ENCODE assay signal across 9 cellular contexts in the genomic region with DNA sequence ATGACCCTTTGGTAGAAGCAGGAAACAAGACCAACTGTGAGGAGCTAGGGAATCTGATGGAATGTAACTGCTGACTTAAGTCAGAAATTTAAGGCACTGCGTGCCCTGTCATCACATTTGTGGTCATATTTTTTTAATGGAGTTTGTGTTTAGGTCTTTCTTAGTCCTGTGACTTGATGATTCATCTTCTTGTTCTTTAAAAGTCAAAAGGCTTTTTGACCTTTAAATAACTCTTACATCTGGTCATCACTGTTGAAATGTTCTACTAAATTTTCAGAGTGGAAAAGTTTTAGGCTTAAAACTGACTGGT. TPM values are rescaled to one million over a fixed set of nuclear protein-coding genes. Genes with fewer than 3 reads are reported as not detected.
DNase-seq lines count a peak whose midpoint lies in the region; ATAC-seq and TF ChIP-seq lines count a peak whose summit lies in the region.
"Had no signal": no experiment of that assay in that cellular context is flagged by ENCODE, and none has a peak within 500 bp of the region (broad histone marks: within the 10 kb centered on the region; RNA-seq: fewer than 3 reads in every experiment).

No MANE protein-coding gene starts in this region.

- peak in 1 of 4 donors; percentile 37 for TF ChIP-seq EP300 in sigmoid colon (IDR thresholded peaks at IDR 0.05)

- intact Hi-C loops in sigmoid colon (cut with DNase I): no loop called here
- intact Hi-C loops in CD14-positive monocyte (cut with micrococcal nuclease): no loop called here

- 61 to 81% methylated on average over 1 of the region's 1 CpG for WGBS in sigmoid colon, 2 donors

- DNase-seq in G401 (ENCODE audit: low spot score) (peak; percentile 52), fibroblast of pulmonary artery (ENCODE audit: low read depth) (peak; percentile 98), sigmoid colon (no peak), iPS-NIHi11 (ENCODE audit: low spot score) (no peak), DMS53 treated with DMSO at 0.1 percent for 48 hours (lab: John Stamatoyannopoulos, UW; ENCODE audit: unreplicated experiment) (no peak), NCI-H1048 (lab: John Stamatoyannopoulos, UW) (no peak), CD14-positive monocyte (ENCODE audit: low spot score) (no peak)

- H3K36me3 ChIP-seq in sigmoid colon: peaks cover 0 to 32% (median 4%) of the 10 kb centered on the region in 4 donors

- H3K27me3 Mint-ChIP-seq in CD14-positive monocyte (ENCODE audit: low read depth in 3 of 3): peaks cover 0 to 2% (median 0%) of the 10 kb centered on the region in 3 donors
- H3K27me3 Mint-ChIP-seq: IgD-negative memory B cell had no signal

- peaks cover 69 to 80% of the 10 kb centered on the region in 2 donors for H3K36me3 Mint-ChIP-seq in CD14-positive monocyte

- H3K9me3 ChIP-seq in sigmoid colon: no peaks in the 10 kb centered on the region

- H3K4me3 ChIP-seq in fibroblast of pulmonary artery (replicated peaks; ENCODE audit: low read depth, low read length) (no peak overlapping the region), sigmoid colon (no peak overlapping the region)

- in situ Hi-C loops in G401 (cut with HindIII; ENCODE audit: low sequenced_read_pairs): no loop called here

- peak; percentile 94 for ATAC-seq in SK-N-SH treated with all-trans-retinoic acid at 6 μM for 48 hours

- TF ChIP-seq CTCF in fibroblast of pulmonary artery (IDR thresholded peaks at IDR 0.05; ENCODE audit: low read length, missing control alignments): no peak
- TF ChIP-seq CTCF in sigmoid colon (IDR thresholded peaks at IDR 0.05): no peak
- no peak for TF ChIP-seq CTCF in CD14-positive monocyte (IDR thresholded peaks at IDR 0.05)

- no peak for TF ChIP-seq POLR2A in sigmoid colon (IDR thresholded peaks at IDR 0.05)

- H3K27ac ChIP-seq in sigmoid colon: peak overlapping the region; percentile 47 to 80 (median 66)

- no peaks in the 10 kb centered on the region for H3K9me3 Mint-ChIP-seq in CD14-positive monocyte
- H3K9me3 Mint-ChIP-seq: IgD-negative memory B cell had no signal

- peak overlapping the region in 1 of 7 donors; percentile 16 for H3K27ac Mint-ChIP-seq in CD14-positive monocyte
- H3K27ac Mint-ChIP-seq: IgD-negative memory B cell had no signal

- peaks cover 0 to 27% (median 18%) of the 10 kb centered on the region in 4 donors for H3K4me1 ChIP-seq in sigmoid colon

- no peak overlapping the region for H3K4me3 Mint-ChIP-seq in CD14-positive monocyte
- H3K4me3 Mint-ChIP-seq: IgD-negative memory B cell had no signal

- no peaks in the 10 kb centered on the region for H3K27me3 ChIP-seq in sigmoid colon

- no peaks in the 10 kb centered on the region for H3K4me1 Mint-ChIP-seq in CD14-positive monocyte

TF ChIP-seq in SK-N-SH treated with all-trans-retinoic acid at 6 μM for 48 hours, 23 proteins besides CTCF, POLR2A, EP300 and RAD21:
- TF ChIP-seq ISL1 (CRISPR knock-in tag; IDR thresholded peaks at IDR 0.05) (peak; percentile 88), SNAI2 (CRISPR knock-in tag; IDR thresholded peaks at IDR 0.05) (no peak)
- TF ChIP-seq, protein P1, sequence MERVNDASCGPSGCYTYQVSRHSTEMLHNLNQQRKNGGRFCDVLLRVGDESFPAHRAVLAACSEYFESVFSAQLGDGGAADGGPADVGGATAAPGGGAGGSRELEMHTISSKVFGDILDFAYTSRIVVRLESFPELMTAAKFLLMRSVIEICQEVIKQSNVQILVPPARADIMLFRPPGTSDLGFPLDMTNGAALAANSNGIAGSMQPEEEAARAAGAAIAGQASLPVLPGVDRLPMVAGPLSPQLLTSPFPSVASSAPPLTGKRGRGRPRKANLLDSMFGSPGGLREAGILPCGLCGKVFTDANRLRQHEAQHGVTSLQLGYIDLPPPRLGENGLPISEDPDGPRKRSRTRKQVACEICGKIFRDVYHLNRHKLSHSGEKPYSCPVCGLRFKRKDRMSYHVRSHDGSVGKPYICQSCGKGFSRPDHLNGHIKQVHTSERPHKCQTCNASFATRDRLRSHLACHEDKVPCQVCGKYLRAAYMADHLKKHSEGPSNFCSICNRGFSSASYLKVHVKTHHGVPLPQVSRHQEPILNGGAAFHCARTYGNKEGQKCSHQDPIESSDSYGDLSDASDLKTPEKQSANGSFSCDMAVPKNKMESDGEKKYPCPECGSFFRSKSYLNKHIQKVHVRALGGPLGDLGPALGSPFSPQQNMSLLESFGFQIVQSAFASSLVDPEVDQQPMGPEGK (CRISPR knock-in tag; IDR thresholded peaks at IDR 0.05; ENCODE audit: borderline replicate concordance): no peak
- TF ChIP-seq, protein P2, sequence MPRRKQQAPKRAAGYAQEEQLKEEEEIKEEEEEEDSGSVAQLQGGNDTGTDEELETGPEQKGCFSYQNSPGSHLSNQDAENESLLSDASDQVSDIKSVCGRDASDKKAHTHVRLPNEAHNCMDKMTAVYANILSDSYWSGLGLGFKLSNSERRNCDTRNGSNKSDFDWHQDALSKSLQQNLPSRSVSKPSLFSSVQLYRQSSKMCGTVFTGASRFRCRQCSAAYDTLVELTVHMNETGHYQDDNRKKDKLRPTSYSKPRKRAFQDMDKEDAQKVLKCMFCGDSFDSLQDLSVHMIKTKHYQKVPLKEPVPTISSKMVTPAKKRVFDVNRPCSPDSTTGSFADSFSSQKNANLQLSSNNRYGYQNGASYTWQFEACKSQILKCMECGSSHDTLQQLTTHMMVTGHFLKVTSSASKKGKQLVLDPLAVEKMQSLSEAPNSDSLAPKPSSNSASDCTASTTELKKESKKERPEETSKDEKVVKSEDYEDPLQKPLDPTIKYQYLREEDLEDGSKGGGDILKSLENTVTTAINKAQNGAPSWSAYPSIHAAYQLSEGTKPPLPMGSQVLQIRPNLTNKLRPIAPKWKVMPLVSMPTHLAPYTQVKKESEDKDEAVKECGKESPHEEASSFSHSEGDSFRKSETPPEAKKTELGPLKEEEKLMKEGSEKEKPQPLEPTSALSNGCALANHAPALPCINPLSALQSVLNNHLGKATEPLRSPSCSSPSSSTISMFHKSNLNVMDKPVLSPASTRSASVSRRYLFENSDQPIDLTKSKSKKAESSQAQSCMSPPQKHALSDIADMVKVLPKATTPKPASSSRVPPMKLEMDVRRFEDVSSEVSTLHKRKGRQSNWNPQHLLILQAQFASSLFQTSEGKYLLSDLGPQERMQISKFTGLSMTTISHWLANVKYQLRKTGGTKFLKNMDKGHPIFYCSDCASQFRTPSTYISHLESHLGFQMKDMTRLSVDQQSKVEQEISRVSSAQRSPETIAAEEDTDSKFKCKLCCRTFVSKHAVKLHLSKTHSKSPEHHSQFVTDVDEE (CRISPR knock-in tag; IDR thresholded peaks at IDR 0.05): no peak
- TF ChIP-seq, protein P3, sequence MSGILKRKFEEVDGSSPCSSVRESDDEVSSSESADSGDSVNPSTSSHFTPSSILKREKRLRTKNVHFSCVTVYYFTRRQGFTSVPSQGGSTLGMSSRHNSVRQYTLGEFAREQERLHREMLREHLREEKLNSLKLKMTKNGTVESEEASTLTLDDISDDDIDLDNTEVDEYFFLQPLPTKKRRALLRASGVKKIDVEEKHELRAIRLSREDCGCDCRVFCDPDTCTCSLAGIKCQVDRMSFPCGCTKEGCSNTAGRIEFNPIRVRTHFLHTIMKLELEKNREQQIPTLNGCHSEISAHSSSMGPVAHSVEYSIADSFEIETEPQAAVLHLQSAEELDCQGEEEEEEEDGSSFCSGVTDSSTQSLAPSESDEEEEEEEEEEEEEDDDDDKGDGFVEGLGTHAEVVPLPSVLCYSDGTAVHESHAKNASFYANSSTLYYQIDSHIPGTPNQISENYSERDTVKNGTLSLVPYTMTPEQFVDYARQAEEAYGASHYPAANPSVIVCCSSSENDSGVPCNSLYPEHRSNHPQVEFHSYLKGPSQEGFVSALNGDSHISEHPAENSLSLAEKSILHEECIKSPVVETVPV (CRISPR knock-in tag; IDR thresholded peaks at IDR 0.05): no peak

RNA-seq across cellular contexts. Expression of a gene that starts 36.4 kb away (rescaled TPM):
- total RNA-seq in G401 (2014; rRNA removed; shearing (Covaris generic)): 165 and 166 TPM in 2 replicates
- 10 to 100 TPM; 24.3 to 95.3 (median 52.7) TPM for total RNA-seq in sigmoid colon
- polyA plus RNA-seq in sigmoid colon (1 to 10 TPM; 2.4 to 8.2 (median 3.0) TPM), CD14-positive monocyte (under 1 TPM in 1 of 2 donors, not detected in 1; 0.27 TPM)

RNA-seq across cellular contexts. Expression of a gene that starts 37.1 kb away (rescaled TPM):
- 4.6 and 5.4 TPM in 2 replicates for total RNA-seq in G401 (2014; rRNA removed; shearing (Covaris generic))
- total RNA-seq in sigmoid colon: 10 to 100 TPM in 3 of 4 donors, 1 to 10 TPM in 1; 2.1 to 18.3 (median 15.4) TPM
- polyA plus RNA-seq in sigmoid colon (under 1 TPM in 2 of 3 donors, not detected in 1; 0.23 to 0.73 TPM), CD14-positive monocyte (not detected)
- polyA plus RNA-seq: IgD-negative memory B cell had no signal

Comparison
In these comparisons a context has a peak if more than half of its experiments do, and no peak if none do; other contexts are left out.
1. DNase-seq: peak in G401 (single experiment) and fibroblast of pulmonary artery (single experiment); none in sigmoid colon (single experiment), iPS-NIHi11 (single experiment), DMS53 treated with DMSO at 0.1 percent for 48 hours (single experiment), NCI-H1048 (single experiment) and CD14-positive monocyte (single experiment).